ENCODE assay signal across 8 cellular contexts in genomic region chr17:81860756-81861568, GRCh38. TPM values are rescaled to one million over a fixed set of nuclear protein-coding genes. Genes with fewer than 3 reads are reported as not detected.
DNase-seq lines count a peak whose midpoint lies in the region; ATAC-seq and TF ChIP-seq lines count a peak whose summit lies in the region.

No MANE protein-coding gene starts in this region.

- no peak for TF ChIP-seq CTCF in CD14-positive monocyte (IDR thresholded peaks at IDR 0.05)

- peak overlapping the region; percentile 82 to 89 for H3K4me3 Mint-ChIP-seq in CD14-positive monocyte
- H3K4me3 Mint-ChIP-seq in dendritic cell treated with granulocyte-macrophage colony-stimulating factor and Interleukin-4, amounts not matched to agents 40 ng/mL and 50 ng/mL, for 4 days: peak overlapping the region; percentile 97

- H3K27ac Mint-ChIP-seq in CD14-positive monocyte: peak overlapping the region; percentile 95 to 98 (median 97)
- peak overlapping the region; percentile 98 for H3K27ac Mint-ChIP-seq in dendritic cell treated with granulocyte-macrophage colony-stimulating factor and Interleukin-4, amounts not matched to agents 40 ng/mL and 50 ng/mL, for 4 days

- intact Hi-C loops in CD14-positive monocyte (cut with micrococcal nuclease): loop anchor here (1.0 to 10.0 kb wide), 3 partner anchors 10 to 54 kb away; partner anchors contain the start of genes ARHGDIA (in 1 of the 2), MCRIP1 (in 1 of the 2), PCYT2 (in 1 of the 2) and SIRT7 (in 1 of the 2)
- intact Hi-C loops in dendritic cell treated with granulocyte-macrophage colony-stimulating factor and Interleukin-4, amounts not matched to agents 40 ng/mL and 50 ng/mL, for 4 days (cut with micrococcal nuclease): loop anchor here (1.0 to 10.0 kb wide), 4 partner anchors 10 to 64 kb away; partner anchors contain the start of genes ALYREF, ANAPC11, ARHGDIA and MAFG

- H3K9me3 Mint-ChIP-seq in CD14-positive monocyte: no peaks in the 10 kb centered on the region
- no peaks in the 10 kb centered on the region for H3K9me3 Mint-ChIP-seq in dendritic cell treated with granulocyte-macrophage colony-stimulating factor and Interleukin-4, amounts not matched to agents 40 ng/mL and 50 ng/mL, for 4 days

- H3K4me1 Mint-ChIP-seq in CD14-positive monocyte: peaks cover 42% of the 10 kb centered on the region
- peaks cover 48% of the 10 kb centered on the region for H3K4me1 Mint-ChIP-seq in dendritic cell treated with granulocyte-macrophage colony-stimulating factor and Interleukin-4, amounts not matched to agents 40 ng/mL and 50 ng/mL, for 4 days (ENCODE audit: low read depth)

- peaks cover 25 to 41% of the 10 kb centered on the region in 2 donors for H3K36me3 Mint-ChIP-seq in CD14-positive monocyte
- H3K36me3 Mint-ChIP-seq in dendritic cell treated with granulocyte-macrophage colony-stimulating factor and Interleukin-4, amounts not matched to agents 40 ng/mL and 50 ng/mL, for 4 days (ENCODE audit: low read depth): peaks cover 87% of the 10 kb centered on the region

- H3K27me3 Mint-ChIP-seq in CD14-positive monocyte (ENCODE audit: low read depth in 3 of 3): peaks cover 0 to 3% (median 2%) of the 10 kb centered on the region in 3 donors
- no peaks in the 10 kb centered on the region for H3K27me3 Mint-ChIP-seq in dendritic cell treated with granulocyte-macrophage colony-stimulating factor and Interleukin-4, amounts not matched to agents 40 ng/mL and 50 ng/mL, for 4 days

- DNase-seq in CD14-positive monocyte (ENCODE audit: low spot score) (peak; percentile 100), NCI-H748 (lab: John Stamatoyannopoulos, UW; ENCODE audit: unreplicated experiment) (peak; percentile 100), left lobe of liver (ENCODE audit: low spot score) (peak; percentile 100)
- peak; percentile 98 to 99 for DNase-seq in activated CD4-positive, alpha-beta T cell treated with anti-CD3 and anti-CD28 coated beads, Interleukin-2, amount 50 U/mL, for 24 hours (ENCODE audit: low read depth in 1 of 2, low spot score in 1 of 2)
- DNase-seq in stimulated activated CD4-positive, alpha-beta T cell treated with anti-CD3 and anti-CD28 coated beads, Interleukin-2, amount 100 ng/mL, for 24 hours: peak; percentile 99

- ATAC-seq in GM19395 (IDR thresholded peaks at IDR 0.05; ENCODE audit: unreplicated experiment): peak; percentile 81
- ATAC-seq in HG03558 (IDR thresholded peaks at IDR 0.05; ENCODE audit: extremely low read depth, unreplicated experiment): peak; percentile 71
- peak; percentile 76 for ATAC-seq in left lobe of liver

RNA-seq across cellular contexts. Expression of gene P4HB, which starts 0.6 kb away (rescaled TPM):
- 100 to 1,000 TPM; 291 to 297 TPM for polyA plus RNA-seq in CD14-positive monocyte
- total RNA-seq in left lobe of liver: 1,392 TPM

RNA-seq across cellular contexts. Expression of gene ARHGDIA, which starts 10.2 kb away (rescaled TPM):
- polyA plus RNA-seq in CD14-positive monocyte: 10 to 100 TPM; 86.3 to 97.2 TPM
- 109 TPM for total RNA-seq in left lobe of liver

RNA-seq across cellular contexts. Expression of gene PPP1R27, which starts 26.1 kb away (rescaled TPM):
- under 1 TPM; 0.22 to 0.33 TPM for polyA plus RNA-seq in CD14-positive monocyte
- total RNA-seq in left lobe of liver: not detected

RNA-seq across cellular contexts. Expression of gene MCRIP1, which starts 27.9 kb away (rescaled TPM):
- 10 to 100 TPM; 48.5 to 63.0 TPM for polyA plus RNA-seq in CD14-positive monocyte
- total RNA-seq in left lobe of liver: 17.9 TPM

RNA-seq across cellular contexts. Expression of gene ALYREF, which starts 30.4 kb away (rescaled TPM):
- 10 to 100 TPM; 20.2 to 57.3 TPM for polyA plus RNA-seq in CD14-positive monocyte
- total RNA-seq in left lobe of liver: 14.5 TPM

Comparison
In these comparisons a context has a peak if more than half of its experiments do, and no peak if none do; other contexts are left out.
1. Peak in every context shown above with its lines: DNase-seq and ATAC-seq.